22 cellular contexts compared by ENCODE assay signal in the genomic region with DNA sequence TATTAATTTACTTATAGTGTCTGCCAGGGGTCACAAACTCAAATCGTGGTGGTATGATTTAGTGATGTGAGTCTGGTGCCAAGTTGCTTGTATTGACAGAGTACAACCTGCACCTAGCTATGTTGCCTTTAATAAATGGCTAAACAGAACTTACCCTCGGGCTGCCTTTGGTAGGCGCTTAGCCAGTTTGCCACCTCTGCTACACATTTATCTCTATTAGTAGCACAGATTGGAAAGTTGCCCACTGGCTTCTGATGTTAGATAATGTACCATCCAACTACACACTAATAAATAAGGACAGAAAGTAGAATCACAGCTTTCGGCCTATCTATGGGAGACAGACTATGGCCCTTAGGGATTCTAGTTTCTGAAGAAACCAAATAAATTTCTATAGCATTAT.
"Had no signal": no experiment of that assay in that cellular context is flagged by ENCODE, and none has a peak within 500 bp of the region (broad histone marks: within the 10 kb centered on the region; RNA-seq: fewer than 3 reads in every experiment).

No MANE protein-coding gene starts in this region.

- FAIRE-seq: astrocyte, colon, frontal cortex, TTC549, urothelium cell line had no signal

- H3K4me3 ChIP-seq: breast epithelium, ovary, smooth muscle cell, stomach, transverse colon had no signal

- H3K36me3 ChIP-seq: breast epithelium, neutrophil, ovary, stomach, transverse colon had no signal

- ATAC-seq: activated CD8-positive, alpha-beta T cell treated with anti-CD3 and anti-CD28 coated beads, Interleukin-2, amount 10 ng/mL, durations not matched to agents 7 days and 5 days; activated naive CD4-positive, alpha-beta T cell treated with anti-CD3 and anti-CD28 coated beads, Interleukin-2, amount 50 U/mL, for 72 hours; esophagus mucosa; sciatic nerve; stimulated activated memory B cell treated with anti-CD40 and anti-IgM and Interleukin-4, amounts not matched to agents 10 μg/mL and 1 μg/mL and 100 μg/mL, for 72 hours had no signal

- H3K27me3 ChIP-seq: breast epithelium, neutrophil, ovary, stomach, transverse colon had no signal

- H3K9me3 ChIP-seq: breast epithelium, neutrophil, ovary, stomach, transverse colon had no signal

- H3K4me1 ChIP-seq: breast epithelium had no signal

- DNase-seq: activated CD4-positive, alpha-beta T cell treated with anti-CD3 and anti-CD28 coated beads for 1 hour; activated CD4-positive, alpha-beta T cell treated with anti-CD3 and anti-CD28 coated beads, Interleukin-2, amount 50 U/mL, for 1 hour; activated CD8-positive, alpha-beta T cell treated with anti-CD3 and anti-CD28 coated beads, Interleukin-2, amount 10 ng/mL, durations not matched to agents 7 days and 5 days; effector memory CD4-positive, alpha-beta T cell; glutamatergic neuron; hippocampal formation; ovary; stimulated activated CD4-positive, alpha-beta T cell treated with anti-CD3 and anti-CD28 coated beads, Interleukin-15, amount 100 ng/mL, for 24 hours; stomach; transverse colon had no signal

- H3K27ac ChIP-seq: breast epithelium, neutrophil, ovary, stomach, transverse colon had no signal
